ENCODE assay signal across 12 cellular contexts in genomic region chr21:33211732-33212131, GRCh38. TPM values are rescaled to one million over a fixed set of nuclear protein-coding genes. Genes with fewer than 3 reads are reported as not detected.
DNase-seq lines count a peak whose midpoint lies in the region; ATAC-seq and TF ChIP-seq lines count a peak whose summit lies in the region.
"Had no signal": no experiment of that assay in that cellular context is flagged by ENCODE, and none has a peak within 500 bp of the region (broad histone marks: within the 10 kb centered on the region; RNA-seq: fewer than 3 reads in every experiment).

No MANE protein-coding gene starts in this region.

- no peaks in the 10 kb centered on the region for H3K36me3 ChIP-seq in Loucy (ENCODE audit: insufficient read depth, low read length)
- H3K36me3 ChIP-seq in esophagus muscularis mucosa: no peaks in the 10 kb centered on the region
- no peaks in the 10 kb centered on the region for H3K36me3 ChIP-seq in urinary bladder (ENCODE audit: insufficient read depth)
- H3K36me3 ChIP-seq: gastrocnemius medialis had no signal

- TF ChIP-seq CTCF in Loucy (conservative IDR thresholded peaks at IDR 0.05; ENCODE audit: low read length): no peak
- no peak for TF ChIP-seq CTCF in esophagus muscularis mucosa (IDR thresholded peaks at IDR 0.05)

- DNase-seq in stimulated activated CD4-positive, alpha-beta T cell treated with anti-CD3 and anti-CD28 coated beads, Interleukin-15, amount 100 ng/mL, for 24 hours: peak; percentile 42
- no peak for DNase-seq in stimulated activated CD4-positive, alpha-beta T cell treated with anti-CD3 and anti-CD28 coated beads, Interleukin-2, amount 100 ng/mL, for 24 hours
- DNase-seq in esophagus muscularis mucosa (ENCODE audit: extremely low spot score): peak; percentile 53
- DNase-seq: activated CD8-positive, alpha-beta memory T cell treated with anti-CD3 and anti-CD28 coated beads, Interleukin-2, amount 50 U/mL, for 4 hours; gastrocnemius medialis; NCI-H146; stimulated activated naive CD4-positive, alpha-beta T cell treated with Interleukin-2 at 50 U/mL for 16 hours had no signal

- H3K27ac ChIP-seq in esophagus muscularis mucosa (replicated peaks in 1 of 4): no peak overlapping the region
- peak overlapping the region; percentile 60 for H3K27ac ChIP-seq in urinary bladder (ENCODE audit: low read depth)
- H3K27ac ChIP-seq: gastrocnemius medialis, VCaP had no signal

- H3K27me3 ChIP-seq in Loucy (ENCODE audit: insufficient read depth, low read length, poor library complexity, severe bottlenecking) (no peaks in the 10 kb centered on the region), esophagus muscularis mucosa (peaks cover 0 to 5% (median 0%) of the 10 kb centered on the region in 4 donors)
- H3K27me3 ChIP-seq: gastrocnemius medialis had no signal

- no peak for TF ChIP-seq POLR2A in esophagus muscularis mucosa (IDR thresholded peaks at IDR 0.05; ENCODE audit: low read depth)

- peaks cover 10% of the 10 kb centered on the region; the same call in 1 of the 2 replicates for H3K9me3 ChIP-seq in Loucy (ENCODE audit: insufficient read depth, low read depth, low read length)
- no peaks in the 10 kb centered on the region for H3K9me3 ChIP-seq in esophagus muscularis mucosa
- H3K9me3 ChIP-seq: gastrocnemius medialis had no signal

- ATAC-seq in HG03565 (IDR thresholded peaks at IDR 0.05; ENCODE audit: unreplicated experiment) (no peak), GM21786 (IDR thresholded peaks at IDR 0.05; ENCODE audit: unreplicated experiment) (no peak)
- ATAC-seq: gastrocnemius medialis had no signal

- H3K4me3 ChIP-seq in Loucy (ENCODE audit: low read length, poor library complexity, severe bottlenecking) (no peak overlapping the region), esophagus muscularis mucosa (no peak overlapping the region), urinary bladder (ENCODE audit: low read depth, low read length) (no peak overlapping the region)
- H3K4me3 ChIP-seq: gastrocnemius medialis had no signal

- H3K4me1 ChIP-seq in Loucy (ENCODE audit: insufficient read depth, low read length, poor library complexity, severe bottlenecking) (peaks cover 41% of the 10 kb centered on the region), esophagus muscularis mucosa (peaks cover 8 to 9% (median 8%) of the 10 kb centered on the region in 4 donors), urinary bladder (ENCODE audit: insufficient read depth) (no peaks in the 10 kb centered on the region)

- peak overlapping the region; percentile 33 for H3K4me2 ChIP-seq in Loucy (ENCODE audit: low read depth, low read length, poor library complexity, severe bottlenecking)

- peak overlapping the region; percentile 47 for H3K9ac ChIP-seq in Loucy (ENCODE audit: low read depth, low read length, poor library complexity, severe bottlenecking)

- H3K79me2 ChIP-seq in Loucy (ENCODE audit: insufficient read depth, low read length): no peaks in the 10 kb centered on the region

- H3F3A ChIP-seq in Loucy (ENCODE audit: low read depth): no peaks in the 10 kb centered on the region

- intact Hi-C loops in esophagus muscularis mucosa (cut with DNase I): no loop called here

- peak overlapping the region; percentile 61; the same call in 1 of the 2 replicates for H2AFZ ChIP-seq in Loucy (ENCODE audit: low read length)

- no peaks in the 10 kb centered on the region for H3K9me2 ChIP-seq in Loucy (replicated peaks; ENCODE audit: low read depth, low read length)

- 60% methylated on average over 6 of the region's 6 CpGs for WGBS in esophagus muscularis mucosa
- WGBS in urinary bladder: 55% methylated on average over 6 of the region's 6 CpGs

- TF ChIP-seq EP300 in esophagus muscularis mucosa (IDR thresholded peaks at IDR 0.05): no peak

- H4K20me1 ChIP-seq in Loucy (ENCODE audit: insufficient read depth, low read length, poor library complexity, severe bottlenecking): no peaks in the 10 kb centered on the region

RNA-seq across cellular contexts. Expression of gene IFNAR2, which starts 18.0 kb away (rescaled TPM):
- total RNA-seq in esophagus muscularis mucosa (10 to 100 TPM in 2 of 4 donors, 1 to 10 TPM in 2; 5.3 to 14.6 (median 10.4) TPM), urinary bladder (16.6 TPM)
- 17.5 TPM for polyA plus RNA-seq in urinary bladder

RNA-seq across cellular contexts. Expression of gene IL10RB, which starts 54.4 kb away (rescaled TPM):
- total RNA-seq in esophagus muscularis mucosa (10 to 100 TPM; 16.9 to 31.0 (median 20.6) TPM), urinary bladder (31.4 TPM)
- 30.0 TPM for polyA plus RNA-seq in urinary bladder

Comparison
In these comparisons a context has a peak if more than half of its experiments do, and no peak if none do; other contexts are left out.
1. DNase-seq: peak in stimulated activated CD4-positive, alpha-beta T cell treated with anti-CD3 and anti-CD28 coated beads, Interleukin-15, amount 100 ng/mL, for 24 hours (single experiment) and esophagus muscularis mucosa (single experiment); none in stimulated activated CD4-positive, alpha-beta T cell treated with anti-CD3 and anti-CD28 coated beads, Interleukin-2, amount 100 ng/mL, for 24 hours (0 of 2).